Comparison of ENCODE assay signal across 1 cellular context in the genomic region with DNA sequence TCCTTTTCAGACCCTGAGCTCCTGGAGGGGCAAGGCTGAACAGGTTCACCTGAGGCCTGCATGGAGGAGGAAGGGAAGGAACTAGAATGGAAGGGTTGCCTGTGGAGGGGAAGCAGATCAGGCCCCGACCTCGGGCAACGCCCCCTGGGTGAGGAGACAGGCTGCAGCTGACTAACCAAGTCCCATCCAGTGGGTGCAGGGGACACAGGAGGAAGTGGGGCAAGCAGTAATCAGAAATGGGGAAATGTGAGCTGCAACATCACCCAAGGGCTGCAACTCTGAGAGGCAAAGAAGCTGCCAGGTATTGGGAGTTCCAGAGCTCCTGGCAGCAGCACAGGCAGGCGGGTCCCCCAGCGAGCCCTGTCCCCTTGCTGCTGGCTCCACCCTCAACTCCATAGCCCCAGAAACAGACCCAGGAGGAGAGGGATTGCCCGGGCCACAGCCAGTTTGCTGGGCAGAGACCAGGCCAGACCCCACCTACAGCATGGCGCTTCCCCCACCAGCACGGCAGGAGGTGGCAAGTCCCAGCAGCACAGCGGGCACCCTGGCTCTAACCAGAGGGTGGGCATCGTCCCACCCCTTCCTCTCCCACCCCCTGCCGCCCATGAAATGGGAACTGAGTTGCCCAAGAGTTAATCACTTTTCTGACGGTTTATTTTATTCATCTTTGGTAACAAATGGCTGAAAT.
TF ChIP-seq lines count a peak whose summit lies in the region.

No MANE protein-coding gene starts in this region.

TF ChIP-seq in HepG2, 621 proteins besides CTCF, POLR2A, EP300 and RAD21:
- TF ChIP-seq FLYWCH1 (CRISPR knock-in tag; IDR thresholded peaks at IDR 0.05) (no peak), ARID2 (CRISPR knock-in tag; IDR thresholded peaks at IDR 0.05; ENCODE audit: borderline replicate concordance) (no peak), NR2F6 (IDR thresholded peaks at IDR 0.05) (no peak), NR2F6 (CRISPR knock-in tag; IDR thresholded peaks at IDR 0.05) (no peak)
